In genomic region chr5:179326176-179326997, GRCh38 we compare ENCODE assay signal across 10 cellular contexts. TPM values are rescaled to one million over a fixed set of nuclear protein-coding genes. Genes with fewer than 3 reads are reported as not detected.
DNase-seq lines count a peak whose midpoint lies in the region; ATAC-seq and TF ChIP-seq lines count a peak whose summit lies in the region.
"Had no signal": no experiment of that assay in that cellular context is flagged by ENCODE, and none has a peak within 500 bp of the region (broad histone marks: within the 10 kb centered on the region; RNA-seq: fewer than 3 reads in every experiment).

No MANE protein-coding gene starts in this region.

- peaks cover 3% of the 10 kb centered on the region for H3K27me3 Mint-ChIP-seq in neural crest cell (ENCODE audit: low read depth)

- DNase-seq in AG08395 (ENCODE audit: low spot score) (peak; percentile 93), RWPE2 (ENCODE audit: low spot score) (peak; percentile 37), Right ventricle myocardium inferior (ENCODE audit: missing footprints) (peak; percentile 82), neural crest cell (ENCODE audit: low read depth, low spot score) (no peak), left lobe of liver (ENCODE audit: low spot score) (no peak), midbrain (lab: John Stamatoyannopoulos, UW) (no peak), DMS53 treated with DMSO at 0.1 percent for 48 hours (lab: John Stamatoyannopoulos, UW; ENCODE audit: unreplicated experiment) (no peak)
- DNase-seq: thyroid gland had no signal

- H3K9me3 Mint-ChIP-seq in neural crest cell, result no peaks in the 10 kb centered on the region

- no peaks in the 10 kb centered on the region for H3K4me1 ChIP-seq in RWPE2 (ENCODE audit: insufficient read depth, poor library complexity, severe bottlenecking)
- H3K4me1 ChIP-seq: A549, thyroid gland had no signal

- H3K36me3 Mint-ChIP-seq in neural crest cell (ENCODE audit: low read depth), result no peaks in the 10 kb centered on the region

- ATAC-seq in RWPE2 (ENCODE audit: low read depth) (no peak), Right ventricle myocardium inferior (peak; percentile 89), left lobe of liver (no peak), GM19351 (IDR thresholded peaks at IDR 0.05; ENCODE audit: unreplicated experiment) (no peak)
- ATAC-seq: A549 had no signal

- TF ChIP-seq CTCF in RWPE2 (IDR thresholded peaks at IDR 0.05; ENCODE audit: poor library complexity, severe bottlenecking), result no peak
- TF ChIP-seq CTCF in neural crest cell (conservative IDR thresholded peaks at IDR 0.05), result no peak

- peak overlapping the region; percentile 19 for H3K27ac Mint-ChIP-seq in neural crest cell (ENCODE audit: unreplicated experiment)

- no peaks in the 10 kb centered on the region for H3K36me3 ChIP-seq in RWPE2 (ENCODE audit: low read depth)
- H3K36me3 ChIP-seq: thyroid gland had no signal

- intact Hi-C loops in Right ventricle myocardium inferior (cut with DNase I), result no loop called here

- peaks cover 9% of the 10 kb centered on the region for H3K4me1 Mint-ChIP-seq in neural crest cell

- H3K9me3 ChIP-seq in RWPE2 (ENCODE audit: severe bottlenecking), result peaks cover 6% of the 10 kb centered on the region
- H3K9me3 ChIP-seq: A549, thyroid gland had no signal

- H3K27ac ChIP-seq in RWPE2 (ENCODE audit: poor library complexity, severe bottlenecking), result no peak overlapping the region
- H3K27ac ChIP-seq: A549, thyroid gland had no signal

- H3K4me3 ChIP-seq in RWPE2 (ENCODE audit: severe bottlenecking), result no peak overlapping the region
- H3K4me3 ChIP-seq: A549, thyroid gland had no signal

- H3K27me3 ChIP-seq in RWPE2 (ENCODE audit: insufficient read depth, poor library complexity, severe bottlenecking), result no peaks in the 10 kb centered on the region
- H3K27me3 ChIP-seq: thyroid gland had no signal

- no peak overlapping the region for H3K4me3 Mint-ChIP-seq in neural crest cell

RNA-seq across cellular contexts. Expression of gene ADAMTS2, which starts 18.9 kb away (rescaled TPM):
- total RNA-seq in Right ventricle myocardium inferior, result 3.7 TPM
- 1.5 and 1.7 TPM in 2 replicates for total RNA-seq in neural crest cell
- 11.9 TPM for total RNA-seq in left lobe of liver

Comparison
In these comparisons a context has a peak if more than half of its experiments do, and no peak if none do; other contexts are left out.
1. DNase-seq: peak in AG08395 (single experiment), RWPE2 (single experiment) and Right ventricle myocardium inferior (single experiment); none in neural crest cell (single experiment), left lobe of liver (single experiment), midbrain (single experiment) and DMS53 treated with DMSO at 0.1 percent for 48 hours (single experiment).